Comparison of ENCODE assay signal across 13 cellular contexts in genomic region chr2:10658041-10658913, GRCh38. TPM values are rescaled to one million over a fixed set of nuclear protein-coding genes. Genes with fewer than 3 reads are reported as not detected.
DNase-seq lines count a peak whose midpoint lies in the region; ATAC-seq and TF ChIP-seq lines count a peak whose summit lies in the region.
"Had no signal": no experiment of that assay in that cellular context is flagged by ENCODE, and none has a peak within 500 bp of the region (broad histone marks: within the 10 kb centered on the region; RNA-seq: fewer than 3 reads in every experiment).

No MANE protein-coding gene starts in this region.

- H3K27ac Mint-ChIP-seq in MCF 10A (ENCODE audit: low read depth, unreplicated experiment) = no peak overlapping the region
- H3K27ac Mint-ChIP-seq: activated B cell treated with CpG ODN at 0.5 μM for 24 hours had no signal

- H3K4me1 ChIP-seq in breast epithelium = no peaks in the 10 kb centered on the region

- no peak overlapping the region for H3K4me3 ChIP-seq in breast epithelium
- H3K4me3 ChIP-seq: GM12878, upper lobe of left lung had no signal

- H3K27ac ChIP-seq in breast epithelium = no peak overlapping the region
- H3K27ac ChIP-seq: upper lobe of left lung had no signal

- peaks cover 30% of the 10 kb centered on the region for H3K4me1 Mint-ChIP-seq in MCF 10A (ENCODE audit: insufficient read depth, unreplicated experiment)
- H3K4me1 Mint-ChIP-seq: activated B cell treated with CpG ODN at 0.5 μM for 24 hours had no signal

- no peak overlapping the region for H3K4me3 Mint-ChIP-seq in MCF 10A (ENCODE audit: unreplicated experiment)
- H3K4me3 Mint-ChIP-seq: activated B cell treated with CpG ODN at 0.5 μM for 24 hours had no signal

- H3K36me3 ChIP-seq in breast epithelium = peaks cover 5% of the 10 kb centered on the region

- no TSS peak for BruUV-seq in MCF 10A (replicated peaks; lab: Mats Ljungman, UMichigan)

- H3K9me3 ChIP-seq in breast epithelium = no peaks in the 10 kb centered on the region
- H3K9me3 ChIP-seq: upper lobe of left lung had no signal

- POLR2A ChIA-PET in MCF 10A (lab: Yijun Ruan, JAX) = no interaction called here

- H3K36me3 Mint-ChIP-seq in MCF 10A (ENCODE audit: insufficient read depth, unreplicated experiment) = peaks cover 86% of the 10 kb centered on the region

- H3K27me3 ChIP-seq in breast epithelium = no peaks in the 10 kb centered on the region
- H3K27me3 ChIP-seq: upper lobe of left lung had no signal

- intact Hi-C loops in MCF 10A (cut with micrococcal nuclease) (loop anchor here (2.0 to 5.0 kb wide), 2 partner anchors 211 to 586 kb away; no protein-coding TSS in a partner anchor), breast epithelium (cut with DNase I; ENCODE audit: low total_unique reads) (no loop called here)

- H3K27me3 Mint-ChIP-seq in MCF 10A (ENCODE audit: insufficient read depth, unreplicated experiment) = no peaks in the 10 kb centered on the region
- H3K27me3 Mint-ChIP-seq: activated B cell treated with CpG ODN at 0.5 μM for 24 hours had no signal

- TF ChIP-seq POLR2A in breast epithelium (IDR thresholded peaks at IDR 0.05) = no peak

- TF ChIP-seq CTCF in MCF 10A (IDR thresholded peaks at IDR 0.05; ENCODE audit: unreplicated experiment) (no peak), breast epithelium (IDR thresholded peaks at IDR 0.05) (no peak)

- ATAC-seq in HG02870 (IDR thresholded peaks at IDR 0.05; ENCODE audit: unreplicated experiment) (no peak), GM21723 (IDR thresholded peaks at IDR 0.05; ENCODE audit: unreplicated experiment) (no peak), HG03442 (IDR thresholded peaks at IDR 0.05; ENCODE audit: unreplicated experiment) (no peak)
- ATAC-seq: GM12878 had no signal

- DNase-seq in MCF 10A (ENCODE audit: unreplicated experiment) (peak; percentile 82), breast epithelium (ENCODE audit: low spot score in 2 of 2) (no peak), RPMI8226 (peak; percentile 82), fibroblast of gingiva (ENCODE audit: low read depth) (peak; percentile 23), inferior parietal cortex (ENCODE audit: extremely low spot score) (no peak)
- DNase-seq: activated B cell treated with CpG ODN at 0.5 μM for 24 hours; activated naive CD4-positive, alpha-beta T cell treated with anti-CD3 and anti-CD28 coated beads, Interleukin-2, amount 50 U/mL, for 16 hours; NCI-H1092 treated with DMSO at 0.1 percent for 48 hours; upper lobe of left lung had no signal

- CTCF ChIA-PET in MCF 10A (lab: Yijun Ruan, JAX) = interaction anchor here (0.9 to 1.9 kb wide), 2 partner anchors 220 to 223 kb away, joined by 3 to 5 read pairs; no protein-coding TSS in a partner anchor

- no peaks in the 10 kb centered on the region for H3K9me3 Mint-ChIP-seq in MCF 10A (ENCODE audit: unreplicated experiment)
- H3K9me3 Mint-ChIP-seq: activated B cell treated with CpG ODN at 0.5 μM for 24 hours had no signal

RNA-seq across cellular contexts. Expression of gene NOL10, which starts 31.5 kb away (rescaled TPM):
- total RNA-seq in MCF 10A (2022) = 35.4 and 40.9 TPM in 2 replicates
- total RNA-seq in breast epithelium = 10 to 100 TPM; 23.5 to 41.6 (median 31.1) TPM

Comparison
In these comparisons a context has a peak if more than half of its experiments do, and no peak if none do; other contexts are left out.
1. DNase-seq: peak in MCF 10A (single experiment), RPMI8226 (single experiment) and fibroblast of gingiva (single experiment); none in breast epithelium (0 of 2) and inferior parietal cortex (single experiment).